ENCODE assay signal across 27 cellular contexts in the genomic region with DNA sequence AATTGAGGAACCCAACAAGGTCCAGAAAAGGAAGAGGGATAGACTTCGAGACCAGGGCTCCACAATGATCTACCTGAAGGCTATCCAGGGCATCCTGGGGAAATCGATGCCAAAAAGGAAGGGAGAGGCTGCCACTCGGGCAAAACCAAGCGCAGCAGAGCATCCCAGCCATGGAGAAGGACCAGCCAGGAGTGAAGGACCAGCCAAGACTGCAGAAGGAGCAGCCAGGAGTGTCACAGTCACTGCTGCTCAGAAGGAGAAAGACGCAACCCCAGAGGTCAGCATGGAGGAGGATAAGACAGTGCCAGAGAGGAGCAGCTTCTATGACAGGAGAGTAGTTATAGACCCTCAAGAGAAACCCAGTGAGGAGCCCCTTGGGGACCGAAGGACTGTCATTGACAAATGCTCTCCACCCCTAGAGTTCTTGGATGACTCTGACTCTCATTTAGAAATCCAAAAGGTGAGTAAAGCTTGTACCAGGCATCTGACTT. TPM values are rescaled to one million over a fixed set of nuclear protein-coding genes. Genes with fewer than 3 reads are reported as not detected.
DNase-seq lines count a peak whose midpoint lies in the region; ATAC-seq and TF ChIP-seq lines count a peak whose summit lies in the region.
"Had no signal": no experiment of that assay in that cellular context is flagged by ENCODE, and none has a peak within 500 bp of the region (broad histone marks: within the 10 kb centered on the region; RNA-seq: fewer than 3 reads in every experiment).

No MANE protein-coding gene starts in this region.

- POLR2A ChIA-PET in activated CD4-positive, alpha-beta T cell treated with anti-CD3 and anti-CD28 coated beads, Interleukin-2, amount 10 ng/mL, durations not matched to agents 7 days and 5 days (lab: Charles Lee): interaction anchor here (0.6 kb wide), 1 partner anchor 14 kb away, joined by 3 read pairs; no protein-coding TSS in a partner anchor
- POLR2A ChIA-PET in CD4-positive, alpha-beta T cell (lab: Charles Lee): interaction anchor here (1.0 to 4.3 kb wide), 3 partner anchors 10 to 22 kb away, joined by 3 to 85 read pairs (median 4); partner anchors contain the start of gene TATDN2
- POLR2A ChIA-PET in naive thymus-derived CD8-positive, alpha-beta T cell (lab: Charles Lee): interaction anchor here (0.6 to 4.3 kb wide), 3 partner anchors 12 to 116 kb away, joined by 4 to 42 read pairs (median 5); partner anchors contain the start of gene TATDN2

- no peak for DNase-seq in activated CD4-positive, alpha-beta T cell treated with anti-CD3 and anti-CD28 coated beads, Interleukin-2, amount 10 ng/mL, durations not matched to agents 7 days and 5 days
- DNase-seq in activated CD4-positive, alpha-beta T cell treated with anti-CD3 and anti-CD28 coated beads, Interleukin-2, amount 50 U/mL, for 48 hours: no peak
- DNase-seq in CD4-positive, alpha-beta T cell: no peak
- no peak for DNase-seq in activated T-helper 2 cell treated with anti-CD3 and anti-CD28 coated beads, Interferon-gamma antibody, Interleukin-2, Interleukin-4, amounts not matched to agents 10 μg/mL and 5 μg/mL and 100 μg/mL, durations not matched to agents 14 hours and 24 hours and 36 hours (ENCODE audit: low spot score)
- DNase-seq in naive thymus-derived CD8-positive, alpha-beta T cell: no peak
- DNase-seq in NCI-H2107 (lab: John Stamatoyannopoulos, UW) (no peak), left ventricle myocardium inferior (no peak), NCI-H510A treated with DMSO at 0.1 percent for 48 hours (lab: John Stamatoyannopoulos, UW) (no peak)
- DNase-seq: activated B cell treated with CpG ODN at 0.5 μM for 24 hours; cerebellar nuclear complex; hippocampal formation; IMR-90; left colon; NCI-H1048; NCI-H1694 treated with DMSO at 0.1 percent for 48 hours; NCI-H2171 treated with DMSO at 0.1 percent for 48 hours; NCI-H524 treated with DMSO at 0.1 percent for 48 hours; SHP77; stimulated activated CD4-positive, alpha-beta T cell treated with anti-CD3 and anti-CD28 coated beads, Interleukin-2, amount 100 ng/mL, for 24 hours; substantia nigra had no signal

- H3K9me3 Mint-ChIP-seq in activated CD4-positive, alpha-beta T cell treated with anti-CD3 and anti-CD28 coated beads, Interleukin-2, amount 10 ng/mL, durations not matched to agents 7 days and 5 days: no peaks in the 10 kb centered on the region
- H3K9me3 Mint-ChIP-seq in CD4-positive, alpha-beta T cell: no peaks in the 10 kb centered on the region
- H3K9me3 Mint-ChIP-seq in activated T-helper 2 cell treated with anti-CD3 and anti-CD28 coated beads, Interferon-gamma antibody, Interleukin-2, Interleukin-4, amounts not matched to agents 10 μg/mL and 5 μg/mL and 100 μg/mL, durations not matched to agents 14 hours and 24 hours and 36 hours: no peaks in the 10 kb centered on the region
- H3K9me3 Mint-ChIP-seq in naive thymus-derived CD8-positive, alpha-beta T cell: no peaks in the 10 kb centered on the region
- H3K9me3 Mint-ChIP-seq: activated B cell treated with CpG ODN at 0.5 μM for 24 hours, type B pancreatic cell had no signal

- CTCF ChIA-PET in activated CD4-positive, alpha-beta T cell treated with anti-CD3 and anti-CD28 coated beads, Interleukin-2, amount 10 ng/mL, durations not matched to agents 7 days and 5 days (lab: Charles Lee): interaction anchor here (1.5 kb wide), 1 partner anchor 99 kb away, joined by 4 read pairs; no protein-coding TSS in a partner anchor
- CTCF ChIA-PET in CD4-positive, alpha-beta T cell (lab: Charles Lee): no interaction called here

- no peak overlapping the region for H3K4me3 ChIP-seq in left ventricle myocardium inferior
- H3K4me3 ChIP-seq: smooth muscle cell had no signal

- no peaks in the 10 kb centered on the region for H3K27me3 ChIP-seq in CD4-positive, alpha-beta T cell (ENCODE audit: control insufficient read depth, insufficient read depth, low read length)
- H3K27me3 ChIP-seq in left ventricle myocardium inferior (ENCODE audit: low read depth): no peaks in the 10 kb centered on the region

- no peak overlapping the region for H3K4me3 Mint-ChIP-seq in activated CD4-positive, alpha-beta T cell treated with anti-CD3 and anti-CD28 coated beads, Interleukin-2, amount 10 ng/mL, durations not matched to agents 7 days and 5 days
- no peak overlapping the region for H3K4me3 Mint-ChIP-seq in CD4-positive, alpha-beta T cell
- H3K4me3 Mint-ChIP-seq in activated T-helper 2 cell treated with anti-CD3 and anti-CD28 coated beads, Interferon-gamma antibody, Interleukin-2, Interleukin-4, amounts not matched to agents 10 μg/mL and 5 μg/mL and 100 μg/mL, durations not matched to agents 14 hours and 24 hours and 36 hours (ENCODE audit: low read depth): no peak overlapping the region
- no peak overlapping the region for H3K4me3 Mint-ChIP-seq in naive thymus-derived CD8-positive, alpha-beta T cell
- H3K4me3 Mint-ChIP-seq: activated B cell treated with CpG ODN at 0.5 μM for 24 hours, type B pancreatic cell had no signal

- H3K9me3 ChIP-seq in CD4-positive, alpha-beta T cell (ENCODE audit: control insufficient read depth, low read length): no peaks in the 10 kb centered on the region
- no peaks in the 10 kb centered on the region for H3K9me3 ChIP-seq in left ventricle myocardium inferior (replicated peaks)

- peaks cover 66% of the 10 kb centered on the region for H3K36me3 Mint-ChIP-seq in activated CD4-positive, alpha-beta T cell treated with anti-CD3 and anti-CD28 coated beads, Interleukin-2, amount 10 ng/mL, durations not matched to agents 7 days and 5 days (ENCODE audit: low read depth)
- peaks cover 82% of the 10 kb centered on the region for H3K36me3 Mint-ChIP-seq in CD4-positive, alpha-beta T cell (ENCODE audit: low read depth)
- peaks cover 87% of the 10 kb centered on the region for H3K36me3 Mint-ChIP-seq in activated T-helper 2 cell treated with anti-CD3 and anti-CD28 coated beads, Interferon-gamma antibody, Interleukin-2, Interleukin-4, amounts not matched to agents 10 μg/mL and 5 μg/mL and 100 μg/mL, durations not matched to agents 14 hours and 24 hours and 36 hours (ENCODE audit: low read depth)
- H3K36me3 Mint-ChIP-seq in naive thymus-derived CD8-positive, alpha-beta T cell: peaks cover 0 to 89% (median 16%) of the 10 kb centered on the region in 3 donors

- peaks cover 25% of the 10 kb centered on the region for H3K4me1 ChIP-seq in left ventricle myocardium inferior

- no peak for ATAC-seq in CD4-positive, alpha-beta T cell (ENCODE audit: poor library complexity)
- no peak for ATAC-seq in naive thymus-derived CD8-positive, alpha-beta T cell
- ATAC-seq: left colon had no signal

- TF ChIP-seq CTCF in CD4-positive, alpha-beta T cell (IDR thresholded peaks at IDR 0.05): no peak
- no peak for TF ChIP-seq CTCF in left ventricle myocardium inferior (IDR thresholded peaks at IDR 0.05; ENCODE audit: borderline replicate concordance)

- peak overlapping the region; percentile 7 for H3K27ac ChIP-seq in CD4-positive, alpha-beta T cell (ENCODE audit: low read depth, low read length)
- H3K27ac ChIP-seq in left ventricle myocardium inferior (replicated peaks): no peak overlapping the region

- peak overlapping the region; percentile 52 for H3K27ac Mint-ChIP-seq in activated CD4-positive, alpha-beta T cell treated with anti-CD3 and anti-CD28 coated beads, Interleukin-2, amount 10 ng/mL, durations not matched to agents 7 days and 5 days
- H3K27ac Mint-ChIP-seq in CD4-positive, alpha-beta T cell: peak overlapping the region; percentile 76
- H3K27ac Mint-ChIP-seq in activated T-helper 2 cell treated with anti-CD3 and anti-CD28 coated beads, Interferon-gamma antibody, Interleukin-2, Interleukin-4, amounts not matched to agents 10 μg/mL and 5 μg/mL and 100 μg/mL, durations not matched to agents 14 hours and 24 hours and 36 hours: peak overlapping the region; percentile 26
- peak overlapping the region; percentile 66 to 92 (median 80) for H3K27ac Mint-ChIP-seq in naive thymus-derived CD8-positive, alpha-beta T cell
- H3K27ac Mint-ChIP-seq: activated B cell treated with CpG ODN at 0.5 μM for 24 hours, type B pancreatic cell had no signal

- peaks cover 74% of the 10 kb centered on the region for H3K4me1 Mint-ChIP-seq in activated CD4-positive, alpha-beta T cell treated with anti-CD3 and anti-CD28 coated beads, Interleukin-2, amount 10 ng/mL, durations not matched to agents 7 days and 5 days
- H3K4me1 Mint-ChIP-seq in CD4-positive, alpha-beta T cell (ENCODE audit: low read depth): peaks cover 77% of the 10 kb centered on the region
- peaks cover 47% of the 10 kb centered on the region for H3K4me1 Mint-ChIP-seq in activated T-helper 2 cell treated with anti-CD3 and anti-CD28 coated beads, Interferon-gamma antibody, Interleukin-2, Interleukin-4, amounts not matched to agents 10 μg/mL and 5 μg/mL and 100 μg/mL, durations not matched to agents 14 hours and 24 hours and 36 hours (ENCODE audit: low read depth)
- H3K4me1 Mint-ChIP-seq in naive thymus-derived CD8-positive, alpha-beta T cell: peaks cover 42 to 83% (median 80%) of the 10 kb centered on the region in 4 donors

- intact Hi-C loops in CD4-positive, alpha-beta T cell (cut with DNase I, micrococcal nuclease): loop anchor here in 1 of 2 experiments (5.0 to 10.0 kb wide), 4 partner anchors 68 to 235 kb away; partner anchors contain the start of genes BRK1, FANCD2 and VHL
- intact Hi-C loops in activated T-helper 2 cell treated with anti-CD3 and anti-CD28 coated beads, Interferon-gamma antibody, Interleukin-2, Interleukin-4, amounts not matched to agents 10 μg/mL and 5 μg/mL and 100 μg/mL, durations not matched to agents 14 hours and 24 hours and 36 hours (cut with micrococcal nuclease): no loop called here
- intact Hi-C loops in left ventricle myocardium inferior (cut with micrococcal nuclease): no loop called here

- H3K36me3 ChIP-seq in left ventricle myocardium inferior: peaks cover 42% of the 10 kb centered on the region

- H3K27me3 Mint-ChIP-seq in activated CD4-positive, alpha-beta T cell treated with anti-CD3 and anti-CD28 coated beads, Interleukin-2, amount 10 ng/mL, durations not matched to agents 7 days and 5 days: no peaks in the 10 kb centered on the region
- H3K27me3 Mint-ChIP-seq in CD4-positive, alpha-beta T cell: no peaks in the 10 kb centered on the region
- H3K27me3 Mint-ChIP-seq in activated T-helper 2 cell treated with anti-CD3 and anti-CD28 coated beads, Interferon-gamma antibody, Interleukin-2, Interleukin-4, amounts not matched to agents 10 μg/mL and 5 μg/mL and 100 μg/mL, durations not matched to agents 14 hours and 24 hours and 36 hours (ENCODE audit: low read depth): no peaks in the 10 kb centered on the region
- H3K27me3 Mint-ChIP-seq in naive thymus-derived CD8-positive, alpha-beta T cell: no peaks in the 10 kb centered on the region
- H3K27me3 Mint-ChIP-seq: activated B cell treated with CpG ODN at 0.5 μM for 24 hours, type B pancreatic cell had no signal

RNA-seq across cellular contexts. Expression of gene TATDN2, which starts 12.0 kb away (rescaled TPM):
- total RNA-seq in activated CD4-positive, alpha-beta T cell treated with anti-CD3 and anti-CD28 coated beads, Interleukin-2, amount 10 ng/mL, durations not matched to agents 7 days and 5 days: 10 to 100 TPM; 72.3 to 78.4 TPM
- 10 to 100 TPM; 48.7 to 50.2 TPM for total RNA-seq in CD4-positive, alpha-beta T cell
- total RNA-seq in activated T-helper 2 cell treated with anti-CD3 and anti-CD28 coated beads, Interferon-gamma antibody, Interleukin-2, Interleukin-4, amounts not matched to agents 10 μg/mL and 5 μg/mL and 100 μg/mL, durations not matched to agents 14 hours and 24 hours and 36 hours: 64.9 and 65.6 TPM in 2 replicates
- total RNA-seq in naive thymus-derived CD8-positive, alpha-beta T cell: 10 to 100 TPM; 68.1 to 71.1 TPM
- 10 to 100 TPM; 11.5 to 20.9 (median 14.5) TPM for polyA plus RNA-seq in naive thymus-derived CD8-positive, alpha-beta T cell
- total RNA-seq in left ventricle myocardium inferior: 15.8 TPM

RNA-seq across cellular contexts. Expression of gene GHRL, which starts 32.5 kb away (rescaled TPM):
- under 1 TPM; 0.30 to 0.56 TPM for total RNA-seq in activated CD4-positive, alpha-beta T cell treated with anti-CD3 and anti-CD28 coated beads, Interleukin-2, amount 10 ng/mL, durations not matched to agents 7 days and 5 days
- 1 to 10 TPM; 1.1 to 3.2 TPM for total RNA-seq in CD4-positive, alpha-beta T cell
- total RNA-seq in activated T-helper 2 cell treated with anti-CD3 and anti-CD28 coated beads, Interferon-gamma antibody, Interleukin-2, Interleukin-4, amounts not matched to agents 10 μg/mL and 5 μg/mL and 100 μg/mL, durations not matched to agents 14 hours and 24 hours and 36 hours: 0.98 and 2.1 TPM in 2 replicates
- total RNA-seq in naive thymus-derived CD8-positive, alpha-beta T cell: 1 to 10 TPM; 1.3 to 1.4 TPM
- polyA plus RNA-seq in naive thymus-derived CD8-positive, alpha-beta T cell: 1 to 10 TPM in 1 of 3 donors, under 1 TPM in 1, not detected in 1; 0.22 to 3.2 TPM
- 0.25 TPM for total RNA-seq in left ventricle myocardium inferior
- total RNA-seq: activated CD8-positive, alpha-beta memory T cell treated with anti-CD3 and anti-CD28 coated beads for 36 hours; endothelial cell of umbilical vein; H4; IMR-90; myocyte; renal cortical epithelial cell; smooth muscle cell had no signal
- polyA plus RNA-seq: endothelial cell of umbilical vein had no signal

Comparison
In these comparisons a context has a peak if more than half of its experiments do, and no peak if none do; other contexts are left out.
1. H3K27ac Mint-ChIP-seq: peak in every context shown above with its lines; median percentile 80 in naive thymus-derived CD8-positive, alpha-beta T cell; 76 in CD4-positive, alpha-beta T cell; 52 in activated CD4-positive, alpha-beta T cell treated with anti-CD3 and anti-CD28 coated beads, Interleukin-2, amount 10 ng/mL, durations not matched to agents 7 days and 5 days; 26 in activated T-helper 2 cell treated with anti-CD3 and anti-CD28 coated beads, Interferon-gamma antibody, Interleukin-2, Interleukin-4, amounts not matched to agents 10 μg/mL and 5 μg/mL and 100 μg/mL, durations not matched to agents 14 hours and 24 hours and 36 hours.